25 cellular contexts compared by ENCODE assay signal in genomic region chrX:24248042-24248441, GRCh38.
A peak's percentile ranks its signal among the peaks of the same experiment; 100 is the strongest.
DNase-seq lines count a peak whose midpoint lies in the region; ATAC-seq, FAIRE-seq and TF ChIP-seq lines count a peak whose summit lies in the region.
"Had no signal": no experiment of that assay in that cellular context is flagged by ENCODE, and none has a peak within 500 bp of the region (broad histone marks: within the 10 kb centered on the region; RNA-seq: fewer than 3 reads in every experiment).

No MANE protein-coding gene starts in this region.

- H3K27ac ChIP-seq in A549 (no peak overlapping the region), astrocyte (ENCODE audit: low read depth, low read length) (no peak overlapping the region), right atrium auricular region (no peak overlapping the region)

- H3K4me1 ChIP-seq in A549 (peaks cover 33% of the 10 kb centered on the region), astrocyte (ENCODE audit: insufficient read depth, low read length) (no peaks in the 10 kb centered on the region), right atrium auricular region (no peaks in the 10 kb centered on the region)
- H3K4me1 ChIP-seq: BE2C had no signal

- no peak for TF ChIP-seq EP300 in A549 (IDR thresholded peaks at IDR 0.05)

- no peaks in the 10 kb centered on the region for H4K20me1 ChIP-seq in astrocyte (ENCODE audit: insufficient read depth, low read length)

- no peaks in the 10 kb centered on the region for H3K9me3 Mint-ChIP-seq in astrocyte (ENCODE audit: unreplicated experiment)
- H3K9me3 Mint-ChIP-seq: CD8-positive, alpha-beta memory T cell; GM23338 had no signal

- DNase-seq in A549 (ENCODE audit: low read depth in 1 of 2, low spot score in 1 of 2) (no peak), astrocyte (ENCODE audit: low read depth) (no peak), T-helper 17 cell (no peak), right atrium auricular region (ENCODE audit: low spot score) (no peak), frontal cortex (ENCODE audit: low spot score in 2 of 2) (no peak), mucosa of gallbladder (ENCODE audit: low spot score) (no peak)
- DNase-seq: 8988T; ACHN; BE2C; C1 segment of cervical spinal cord; CD4-positive, CD25-positive, alpha-beta regulatory T cell; CD8-positive, alpha-beta memory T cell; COR-L47; DMS 273 treated with DMSO at 0.1 percent for 48 hours; DMS53; DND-41; EL; HCEC 1CT; IMR-90 had no signal

- no peak overlapping the region for H3K4me2 ChIP-seq in A549
- no peak overlapping the region for H3K4me2 ChIP-seq in astrocyte (ENCODE audit: low read length)
- H3K4me2 ChIP-seq: GM23338 had no signal

- TF ChIP-seq RAD21 in A549 (conservative IDR thresholded peaks at IDR 0.05 in 1 of 2, IDR thresholded peaks at IDR 0.05 in 1 of 2): no peak

- no peak overlapping the region for H3K9ac ChIP-seq in astrocyte (ENCODE audit: low read length)

- H3K36me3 Mint-ChIP-seq in astrocyte (ENCODE audit: low read depth, unreplicated experiment) (no peaks in the 10 kb centered on the region), T-helper 17 cell (ENCODE audit: low read depth) (no peaks in the 10 kb centered on the region)
- H3K36me3 Mint-ChIP-seq: CD4-positive, CD25-positive, alpha-beta regulatory T cell had no signal

- no peak overlapping the region for H3K27ac Mint-ChIP-seq in astrocyte (ENCODE audit: unreplicated experiment)
- no peak overlapping the region for H3K27ac Mint-ChIP-seq in T-helper 17 cell
- H3K27ac Mint-ChIP-seq: CD4-positive, CD25-positive, alpha-beta regulatory T cell; CD8-positive, alpha-beta memory T cell; GM23338 had no signal

- H2AFZ ChIP-seq in astrocyte (ENCODE audit: low read depth, low read length): no peak overlapping the region
- H2AFZ ChIP-seq: GM23338 had no signal

- POLR2A ChIA-PET in A549 (lab: Yijun Ruan, JAX): no interaction called here

- H3K4me3 ChIP-seq in A549 (no peak overlapping the region), astrocyte (ENCODE audit: insufficient read depth, low read depth, low read length) (no peak overlapping the region), right atrium auricular region (no peak overlapping the region)
- H3K4me3 ChIP-seq: GM23338, K562 had no signal

- no peaks in the 10 kb centered on the region for H3K36me3 ChIP-seq in astrocyte (ENCODE audit: insufficient read depth, low read length)
- H3K36me3 ChIP-seq in right atrium auricular region: no peaks in the 10 kb centered on the region
- H3K36me3 ChIP-seq: BE2C had no signal

- TF ChIP-seq POLR2A in A549 (IDR thresholded peaks at IDR 0.05; ENCODE audit: low read length): no peak

- CTCF ChIA-PET in A549 (lab: Yijun Ruan, JAX): interaction anchor here (1.1 to 4.5 kb wide), 2 partner anchors 13 to 124 kb away, joined by 3 to 42 read pairs; no protein-coding TSS in a partner anchor

- 92% methylated on average over 4 of the region's 4 CpGs for WGBS in A549 (ENCODE audit: missing lambda C conversion rate)

- H3K9me3 ChIP-seq in A549 (no peaks in the 10 kb centered on the region), astrocyte (ENCODE audit: insufficient read depth, low read depth, low read length) (no peaks in the 10 kb centered on the region), T-helper 17 cell (ENCODE audit: control insufficient read depth, low read length, poor library complexity, severe bottlenecking) (no peaks in the 10 kb centered on the region), right atrium auricular region (no peaks in the 10 kb centered on the region)
- H3K9me3 ChIP-seq: BE2C had no signal

- H3K4me1 Mint-ChIP-seq in astrocyte (ENCODE audit: low read depth, unreplicated experiment) (peaks cover 5% of the 10 kb centered on the region), T-helper 17 cell (no peaks in the 10 kb centered on the region)
- H3K4me1 Mint-ChIP-seq: CD4-positive, CD25-positive, alpha-beta regulatory T cell; CD8-positive, alpha-beta memory T cell; GM23338 had no signal

- ATAC-seq in A549 (no peak), GM18511 (IDR thresholded peaks at IDR 0.05; ENCODE audit: unreplicated experiment) (peak; percentile 41), HG02678 (IDR thresholded peaks at IDR 0.05; ENCODE audit: unreplicated experiment) (peak; percentile 56), T-helper 17 cell (no peak)
- ATAC-seq: GM23338, K562 had no signal

- peak; percentile 70 for FAIRE-seq in A549 (lab: Jason Lieb, UNC)
- peak; percentile 43 for FAIRE-seq in astrocyte (lab: Jason Lieb, UNC)
- FAIRE-seq in frontal cortex (lab: Jason Lieb, UNC): no peak
- FAIRE-seq: GM12892, H54, K562 had no signal

- H3K79me2 ChIP-seq in astrocyte (ENCODE audit: insufficient read depth, low read length): no peaks in the 10 kb centered on the region

- TF ChIP-seq CTCF in A549 (IDR thresholded peaks at IDR 0.05): no peak
- TF ChIP-seq CTCF in astrocyte (IDR thresholded peaks at IDR 0.05; ENCODE audit: insufficient read depth, low read depth, low read length): no peak
- no peak for TF ChIP-seq CTCF in right atrium auricular region (IDR thresholded peaks at IDR 0.05)

- no peaks in the 10 kb centered on the region for H3K27me3 Mint-ChIP-seq in astrocyte (ENCODE audit: low read depth, unreplicated experiment)
- H3K27me3 Mint-ChIP-seq in T-helper 17 cell: no peaks in the 10 kb centered on the region

- H3K4me3 Mint-ChIP-seq in astrocyte (ENCODE audit: unreplicated experiment) (no peak overlapping the region), T-helper 17 cell (no peak overlapping the region)
- H3K4me3 Mint-ChIP-seq: CD4-positive, CD25-positive, alpha-beta regulatory T cell; CD8-positive, alpha-beta memory T cell; GM23338 had no signal

- H3K27me3 ChIP-seq in astrocyte (ENCODE audit: insufficient read depth, low read length): no peaks in the 10 kb centered on the region
- H3K27me3 ChIP-seq in right atrium auricular region: peaks cover 0 to 6% of the 10 kb centered on the region in 2 donors
- H3K27me3 ChIP-seq: BE2C had no signal

TF ChIP-seq in A549, 52 proteins besides CTCF, POLR2A, EP300 and RAD21:
- TF ChIP-seq ELK1 (IDR thresholded peaks at IDR 0.05; ENCODE audit: low read depth, low read length): no peak
- TF ChIP-seq SMC3 (IDR thresholded peaks at IDR 0.05): no peak
- TF ChIP-seq HOXB5 (CRISPR knock-in tag; IDR thresholded peaks at IDR 0.05): no peak
- no peak for TF ChIP-seq KDM1A (IDR thresholded peaks at IDR 0.05; ENCODE audit: low read depth)
- TF ChIP-seq BHLHE40 (IDR thresholded peaks at IDR 0.05; ENCODE audit: low read depth, low read length): no peak
- no peak for TF ChIP-seq PHF8 (IDR thresholded peaks at IDR 0.05; ENCODE audit: borderline replicate concordance, low read depth)
- no peak for TF ChIP-seq TFCP2L1 (CRISPR knock-in tag; IDR thresholded peaks at IDR 0.05)
- TF ChIP-seq MAZ (IDR thresholded peaks at IDR 0.05; ENCODE audit: borderline replicate concordance, low read depth, low read length): no peak
- TF ChIP-seq EHMT2 (IDR thresholded peaks at IDR 0.05; ENCODE audit: low read depth): no peak
- TF ChIP-seq ZNF302 (CRISPR knock-in tag; IDR thresholded peaks at IDR 0.05): no peak
- TF ChIP-seq FOXS1 (CRISPR knock-in tag; IDR thresholded peaks at IDR 0.05): no peak
- TF ChIP-seq CBX2 (IDR thresholded peaks at IDR 0.05; ENCODE audit: borderline replicate concordance, low read depth): no peak
- no peak for TF ChIP-seq NR3C1 (IDR thresholded peaks at IDR 0.05)
- no peak for TF ChIP-seq HOXB13 (CRISPR knock-in tag; IDR thresholded peaks at IDR 0.05; ENCODE audit: low read depth)

Comparison
In these comparisons a context has a peak if more than half of its experiments do, and no peak if none do; other contexts are left out.
1. ATAC-seq: peak in GM18511 (single experiment) and HG02678 (single experiment); none in A549 (0 of 2) and T-helper 17 cell (single experiment).